In the genomic region with DNA sequence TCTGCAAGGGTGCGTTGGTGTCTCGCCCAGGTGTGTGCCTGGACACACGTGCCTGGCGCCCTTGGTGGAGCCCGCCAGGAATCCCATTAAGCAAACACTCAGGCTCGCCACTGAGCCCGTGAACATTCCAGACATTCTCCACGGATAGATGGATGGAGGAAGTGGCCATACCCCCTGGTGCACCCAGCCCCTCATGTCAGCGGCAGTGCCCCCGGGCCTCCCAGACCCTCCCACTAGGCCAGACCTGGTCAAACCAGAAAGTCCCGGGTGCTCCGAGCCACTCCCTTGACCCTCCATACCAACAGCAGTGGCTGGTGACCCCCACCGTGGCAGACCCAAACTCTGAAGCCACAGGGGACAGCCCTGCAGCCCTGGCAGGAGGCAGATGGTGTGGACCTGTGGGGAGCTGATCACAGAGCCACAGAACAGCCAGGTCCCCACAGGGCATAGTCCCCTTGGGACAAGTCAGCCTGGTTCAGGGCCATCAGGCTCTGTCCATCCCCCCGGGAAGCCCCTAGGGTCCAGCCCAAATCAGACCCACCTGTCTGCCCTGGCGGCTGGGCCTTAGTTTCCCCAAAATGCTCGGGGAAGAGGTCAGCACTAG, we compare ENCODE assay signal across 12 cellular contexts. TPM values are rescaled to one million over a fixed set of nuclear protein-coding genes. Genes with fewer than 3 reads are reported as not detected.
DNase-seq lines count a peak whose midpoint lies in the region; ATAC-seq and TF ChIP-seq lines count a peak whose summit lies in the region.
"Had no signal": no experiment of that assay in that cellular context is flagged by ENCODE, and none has a peak within 500 bp of the region (broad histone marks: within the 10 kb centered on the region; RNA-seq: fewer than 3 reads in every experiment).

No MANE protein-coding gene starts in this region.

- peak overlapping the region; percentile 23 for H2BK120ac ChIP-seq in trophoblast cell (ENCODE audit: insufficient read depth, low read length, poor library complexity)

- peak overlapping the region; percentile 48 for H3K14ac ChIP-seq in trophoblast cell (ENCODE audit: low read length)

- intact Hi-C loops in esophagus muscularis mucosa (cut with DNase I): no loop called here

- H3K27me3 ChIP-seq in BLaER1 (peaks cover 68% of the 10 kb centered on the region), NT2/D1 (ENCODE audit: insufficient read depth, insufficient read length) (peaks cover 7% of the 10 kb centered on the region), esophagus muscularis mucosa (peaks cover 0 to 62% (median 0%) of the 10 kb centered on the region in 4 donors), trophoblast cell (ENCODE audit: insufficient read depth, low read length) (no peaks in the 10 kb centered on the region)

- peaks cover 16% of the 10 kb centered on the region for H3K27me3 Mint-ChIP-seq in T-helper 17 cell
- H3K27me3 Mint-ChIP-seq: activated naive CD4-positive, alpha-beta T cell treated with anti-CD3 and anti-CD28 coated beads, Interleukin-2, amount 50 U/mL, for 24 hours had no signal

- H3K4me1 ChIP-seq in BLaER1 (peaks cover 42% of the 10 kb centered on the region), NT2/D1 (ENCODE audit: insufficient read depth, insufficient read length) (peaks cover 37% of the 10 kb centered on the region), esophagus muscularis mucosa (peaks cover 24 to 62% (median 52%) of the 10 kb centered on the region in 4 donors), trophoblast cell (ENCODE audit: control insufficient read depth in 1 of 2, insufficient read depth in 2 of 2, low read length in 2 of 2) (peaks cover 34 to 49% of the 10 kb centered on the region in 2 experiments)

- no peak overlapping the region for H3K4me3 Mint-ChIP-seq in T-helper 17 cell
- H3K4me3 Mint-ChIP-seq: activated naive CD4-positive, alpha-beta T cell treated with anti-CD3 and anti-CD28 coated beads, Interleukin-2, amount 50 U/mL, for 24 hours had no signal

- H4K8ac ChIP-seq in trophoblast cell (ENCODE audit: low read depth, low read length): peak overlapping the region; percentile 12

- 79% methylated on average over 8 of the region's 16 CpGs for WGBS in esophagus muscularis mucosa
- WGBS in trophoblast cell (ENCODE audit: extremely low coverage, insufficient coverage, insufficient read length): no CpG with 5 or more reads among the region's 16 CpGs

- ATAC-seq in HG03159 (IDR thresholded peaks at IDR 0.05; ENCODE audit: unreplicated experiment): no peak
- no peak for ATAC-seq in T-helper 17 cell

- peak overlapping the region; percentile 62 for H2BK12ac ChIP-seq in trophoblast cell (ENCODE audit: low read length)

- H3K23ac ChIP-seq in trophoblast cell (ENCODE audit: low read length): no peak overlapping the region

- no peak overlapping the region for H2AFZ ChIP-seq in trophoblast cell (ENCODE audit: insufficient read depth, low read length, poor library complexity)

- no peak for TF ChIP-seq CTCF in esophagus muscularis mucosa (IDR thresholded peaks at IDR 0.05)

- no peak overlapping the region for H3K4me3 ChIP-seq in BLaER1
- no peak overlapping the region for H3K4me3 ChIP-seq in NT2/D1 (ENCODE audit: insufficient read length, low read depth)
- H3K4me3 ChIP-seq in esophagus muscularis mucosa: no peak overlapping the region
- peak overlapping the region; percentile 11 for H3K4me3 ChIP-seq in trophoblast cell (ENCODE audit: low read depth, low read length)

- H3K4me1 Mint-ChIP-seq in T-helper 17 cell: peaks cover 12% of the 10 kb centered on the region

- H4K20me1 ChIP-seq in BLaER1: peaks cover 36% of the 10 kb centered on the region

- no peak overlapping the region for H2BK5ac ChIP-seq in trophoblast cell (ENCODE audit: low read depth, low read length, poor library complexity)

- peak overlapping the region; percentile 70 for H2AK5ac ChIP-seq in trophoblast cell (ENCODE audit: low read length)

- H3K4me2 ChIP-seq in BLaER1: peak overlapping the region; percentile 35
- H3K4me2 ChIP-seq in trophoblast cell (ENCODE audit: low read length): peak overlapping the region; percentile 58

- H3K36me3 ChIP-seq in BLaER1 (peaks cover 21% of the 10 kb centered on the region; the same call in 1 of the 2 replicates), NT2/D1 (ENCODE audit: insufficient read depth, insufficient read length, low read length) (peaks cover 33% of the 10 kb centered on the region), esophagus muscularis mucosa (peaks cover 0 to 16% (median 8%) of the 10 kb centered on the region in 4 donors), trophoblast cell (ENCODE audit: control insufficient read depth in 1 of 2, insufficient read depth in 2 of 2, low read length in 2 of 2) (peaks cover 27 to 33% of the 10 kb centered on the region in 2 experiments)

- H3K27ac ChIP-seq in BLaER1 (no peak overlapping the region), esophagus muscularis mucosa (replicated peaks in 1 of 4) (peak overlapping the region; percentile 68 to 89 (median 78)), trophoblast cell (ENCODE audit: low read depth, low read length) (peak overlapping the region; percentile 83)

- H3K4ac ChIP-seq in trophoblast cell (ENCODE audit: low read depth, low read length): peak overlapping the region; percentile 78

- H3K9me3 ChIP-seq in BLaER1: no peaks in the 10 kb centered on the region
- no peaks in the 10 kb centered on the region for H3K9me3 ChIP-seq in NT2/D1 (ENCODE audit: insufficient read depth, low read length)
- no peaks in the 10 kb centered on the region for H3K9me3 ChIP-seq in esophagus muscularis mucosa
- H3K9me3 ChIP-seq in trophoblast cell (ENCODE audit: insufficient read depth, low read depth, low read length): no peaks in the 10 kb centered on the region
- no peaks in the 10 kb centered on the region for H3K9me3 ChIP-seq in T-helper 17 cell (ENCODE audit: control insufficient read depth, low read length, poor library complexity, severe bottlenecking)

- DNase-seq in NT2/D1 (ENCODE audit: low read depth, low spot score) (no peak), esophagus muscularis mucosa (ENCODE audit: extremely low spot score) (no peak), trophoblast cell (peak; percentile 48 to 68), T-helper 17 cell (no peak), middle frontal gyrus (ENCODE audit: extremely low spot score, low spot score) (no peak), NCI-H524 (lab: John Stamatoyannopoulos, UW) (no peak)
- DNase-seq: C1 segment of cervical spinal cord; NCI-H1105 treated with DMSO at 0.1 percent for 48 hours; stimulated activated naive CD4-positive, alpha-beta T cell treated with Interleukin-2 at 50 U/mL for 16 hours had no signal

- TF ChIP-seq EP300 in esophagus muscularis mucosa (IDR thresholded peaks at IDR 0.05): no peak

- TF ChIP-seq POLR2A in esophagus muscularis mucosa (IDR thresholded peaks at IDR 0.05; ENCODE audit: low read depth): no peak

- peak overlapping the region; percentile 72 for H3K18ac ChIP-seq in trophoblast cell (ENCODE audit: low read length)

- H3K36me3 Mint-ChIP-seq in T-helper 17 cell (ENCODE audit: low read depth): no peaks in the 10 kb centered on the region
- H3K36me3 Mint-ChIP-seq: activated naive CD4-positive, alpha-beta T cell treated with anti-CD3 and anti-CD28 coated beads, Interleukin-2, amount 50 U/mL, for 24 hours had no signal

- peaks cover 27% of the 10 kb centered on the region for H3K79me2 ChIP-seq in trophoblast cell (ENCODE audit: control insufficient read depth, insufficient read depth, low read length, poor library complexity)

- H3K9ac ChIP-seq in BLaER1 (no peak overlapping the region), NT2/D1 (ENCODE audit: insufficient read length, low read depth) (peak overlapping the region; percentile 90), trophoblast cell (ENCODE audit: low read length) (no peak overlapping the region)

- peak overlapping the region; percentile 99 for H4K91ac ChIP-seq in trophoblast cell (ENCODE audit: low read depth, low read length)

- no peak overlapping the region for H4K12ac ChIP-seq in trophoblast cell (ENCODE audit: low read depth, low read length)

- peaks cover 36% of the 10 kb centered on the region for H3K79me1 ChIP-seq in trophoblast cell (ENCODE audit: low read length)

- no peak overlapping the region for H3K27ac Mint-ChIP-seq in T-helper 17 cell
- H3K27ac Mint-ChIP-seq: activated naive CD4-positive, alpha-beta T cell treated with anti-CD3 and anti-CD28 coated beads, Interleukin-2, amount 50 U/mL, for 24 hours had no signal

RNA-seq across cellular contexts. Expression of a gene that starts 1.9 kb away (rescaled TPM):
- total RNA-seq in esophagus muscularis mucosa (10 to 100 TPM in 3 of 4 donors, 1 to 10 TPM in 1; 5.6 to 31.6 (median 24.9) TPM), T-helper 17 cell (10 to 100 TPM in 1 of 2 donors, 1 to 10 TPM in 1; 6.8 to 11.7 TPM)
- polyA plus RNA-seq in trophoblast cell (2013): 166 and 168 TPM in 2 replicates

RNA-seq across cellular contexts. Expression of a gene that starts 12.3 kb away (rescaled TPM):
- total RNA-seq in esophagus muscularis mucosa (10 to 100 TPM; 27.4 to 55.2 (median 39.6) TPM), T-helper 17 cell (10 to 100 TPM; 20.8 to 21.3 TPM)
- polyA plus RNA-seq in trophoblast cell (2013): 22.2 and 23.0 TPM in 2 replicates

RNA-seq across cellular contexts. Expression of a gene that starts 12.9 kb away (rescaled TPM):
- 10 to 100 TPM; 24.9 to 57.1 (median 39.4) TPM for total RNA-seq in esophagus muscularis mucosa
- 24.6 and 25.8 TPM in 2 replicates for polyA plus RNA-seq in trophoblast cell (2013)
- 10 to 100 TPM; 55.3 to 77.1 TPM for total RNA-seq in T-helper 17 cell

RNA-seq across cellular contexts. Expression of a gene that starts 39.3 kb away (rescaled TPM):
- total RNA-seq in esophagus muscularis mucosa (100 to 1,000 TPM; 168 to 231 (median 186) TPM), T-helper 17 cell (100 to 1,000 TPM in 1 of 2 donors, 10 to 100 TPM in 1; 60.4 to 102 TPM)
- polyA plus RNA-seq in trophoblast cell (2013): 244 and 248 TPM in 2 replicates

Comparison
In these comparisons a context has a peak if more than half of its experiments do, and no peak if none do; other contexts are left out.
1. DNase-seq: peak in trophoblast cell (2 of 2); none in NT2/D1 (single experiment), esophagus muscularis mucosa (single experiment), T-helper 17 cell (0 of 3), middle frontal gyrus (single experiment) and NCI-H524 (0 of 2).